ENCODE assay signal across 1 cellular context in the genomic region with DNA sequence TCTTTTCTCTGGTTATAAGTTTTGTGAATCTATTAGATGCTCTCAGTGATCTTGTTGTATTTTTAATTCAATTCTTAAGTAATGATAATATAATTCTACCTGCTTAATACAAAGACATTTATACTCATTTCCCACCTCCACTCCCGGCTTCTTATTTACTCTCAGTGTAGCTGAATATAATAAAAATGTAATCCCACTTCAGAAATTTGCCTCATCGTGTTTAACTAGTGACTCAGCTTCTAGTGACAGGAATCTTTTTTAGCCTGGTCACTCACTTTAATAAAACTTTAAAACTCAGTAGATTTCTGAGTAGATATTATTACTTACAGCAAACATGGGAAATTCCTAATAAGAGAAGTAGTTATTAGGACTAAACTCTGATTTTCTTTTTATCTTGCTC.
TF ChIP-seq lines count a peak whose summit lies in the region.

No MANE protein-coding gene starts in this region.

TF ChIP-seq in HepG2, 621 proteins besides CTCF, POLR2A, EP300 and RAD21 (continued from another document):
- TF ChIP-seq, protein P1, sequence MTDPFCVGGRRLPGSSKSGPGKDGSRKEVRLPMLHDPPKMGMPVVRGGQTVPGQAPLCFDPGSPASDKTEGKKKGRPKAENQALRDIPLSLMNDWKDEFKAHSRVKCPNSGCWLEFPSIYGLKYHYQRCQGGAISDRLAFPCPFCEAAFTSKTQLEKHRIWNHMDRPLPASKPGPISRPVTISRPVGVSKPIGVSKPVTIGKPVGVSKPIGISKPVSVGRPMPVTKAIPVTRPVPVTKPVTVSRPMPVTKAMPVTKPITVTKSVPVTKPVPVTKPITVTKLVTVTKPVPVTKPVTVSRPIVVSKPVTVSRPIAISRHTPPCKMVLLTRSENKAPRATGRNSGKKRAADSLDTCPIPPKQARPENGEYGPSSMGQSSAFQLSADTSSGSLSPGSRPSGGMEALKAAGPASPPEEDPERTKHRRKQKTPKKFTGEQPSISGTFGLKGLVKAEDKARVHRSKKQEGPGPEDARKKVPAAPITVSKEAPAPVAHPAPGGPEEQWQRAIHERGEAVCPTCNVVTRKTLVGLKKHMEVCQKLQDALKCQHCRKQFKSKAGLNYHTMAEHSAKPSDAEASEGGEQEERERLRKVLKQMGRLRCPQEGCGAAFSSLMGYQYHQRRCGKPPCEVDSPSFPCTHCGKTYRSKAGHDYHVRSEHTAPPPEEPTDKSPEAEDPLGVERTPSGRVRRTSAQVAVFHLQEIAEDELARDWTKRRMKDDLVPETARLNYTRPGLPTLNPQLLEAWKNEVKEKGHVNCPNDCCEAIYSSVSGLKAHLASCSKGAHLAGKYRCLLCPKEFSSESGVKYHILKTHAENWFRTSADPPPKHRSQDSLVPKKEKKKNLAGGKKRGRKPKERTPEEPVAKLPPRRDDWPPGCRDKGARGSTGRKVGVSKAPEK (CRISPR knock-in tag; IDR thresholded peaks at IDR 0.05; ENCODE audit: borderline replicate concordance): no peak
- no peak for TF ChIP-seq RFX5 (IDR thresholded peaks at IDR 0.05; ENCODE audit: low read depth, low read length)
- TF ChIP-seq, protein P2, sequence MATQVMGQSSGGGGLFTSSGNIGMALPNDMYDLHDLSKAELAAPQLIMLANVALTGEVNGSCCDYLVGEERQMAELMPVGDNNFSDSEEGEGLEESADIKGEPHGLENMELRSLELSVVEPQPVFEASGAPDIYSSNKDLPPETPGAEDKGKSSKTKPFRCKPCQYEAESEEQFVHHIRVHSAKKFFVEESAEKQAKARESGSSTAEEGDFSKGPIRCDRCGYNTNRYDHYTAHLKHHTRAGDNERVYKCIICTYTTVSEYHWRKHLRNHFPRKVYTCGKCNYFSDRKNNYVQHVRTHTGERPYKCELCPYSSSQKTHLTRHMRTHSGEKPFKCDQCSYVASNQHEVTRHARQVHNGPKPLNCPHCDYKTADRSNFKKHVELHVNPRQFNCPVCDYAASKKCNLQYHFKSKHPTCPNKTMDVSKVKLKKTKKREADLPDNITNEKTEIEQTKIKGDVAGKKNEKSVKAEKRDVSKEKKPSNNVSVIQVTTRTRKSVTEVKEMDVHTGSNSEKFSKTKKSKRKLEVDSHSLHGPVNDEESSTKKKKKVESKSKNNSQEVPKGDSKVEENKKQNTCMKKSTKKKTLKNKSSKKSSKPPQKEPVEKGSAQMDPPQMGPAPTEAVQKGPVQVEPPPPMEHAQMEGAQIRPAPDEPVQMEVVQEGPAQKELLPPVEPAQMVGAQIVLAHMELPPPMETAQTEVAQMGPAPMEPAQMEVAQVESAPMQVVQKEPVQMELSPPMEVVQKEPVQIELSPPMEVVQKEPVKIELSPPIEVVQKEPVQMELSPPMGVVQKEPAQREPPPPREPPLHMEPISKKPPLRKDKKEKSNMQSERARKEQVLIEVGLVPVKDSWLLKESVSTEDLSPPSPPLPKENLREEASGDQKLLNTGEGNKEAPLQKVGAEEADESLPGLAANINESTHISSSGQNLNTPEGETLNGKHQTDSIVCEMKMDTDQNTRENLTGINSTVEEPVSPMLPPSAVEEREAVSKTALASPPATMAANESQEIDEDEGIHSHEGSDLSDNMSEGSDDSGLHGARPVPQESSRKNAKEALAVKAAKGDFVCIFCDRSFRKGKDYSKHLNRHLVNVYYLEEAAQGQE (IDR thresholded peaks at IDR 0.05; ENCODE audit: borderline replicate concordance in 1 of 2, low read depth in 1 of 2, low read length in 2 of 2): no peak
